ENCODE assay signal across 8 cellular contexts in the genomic region with DNA sequence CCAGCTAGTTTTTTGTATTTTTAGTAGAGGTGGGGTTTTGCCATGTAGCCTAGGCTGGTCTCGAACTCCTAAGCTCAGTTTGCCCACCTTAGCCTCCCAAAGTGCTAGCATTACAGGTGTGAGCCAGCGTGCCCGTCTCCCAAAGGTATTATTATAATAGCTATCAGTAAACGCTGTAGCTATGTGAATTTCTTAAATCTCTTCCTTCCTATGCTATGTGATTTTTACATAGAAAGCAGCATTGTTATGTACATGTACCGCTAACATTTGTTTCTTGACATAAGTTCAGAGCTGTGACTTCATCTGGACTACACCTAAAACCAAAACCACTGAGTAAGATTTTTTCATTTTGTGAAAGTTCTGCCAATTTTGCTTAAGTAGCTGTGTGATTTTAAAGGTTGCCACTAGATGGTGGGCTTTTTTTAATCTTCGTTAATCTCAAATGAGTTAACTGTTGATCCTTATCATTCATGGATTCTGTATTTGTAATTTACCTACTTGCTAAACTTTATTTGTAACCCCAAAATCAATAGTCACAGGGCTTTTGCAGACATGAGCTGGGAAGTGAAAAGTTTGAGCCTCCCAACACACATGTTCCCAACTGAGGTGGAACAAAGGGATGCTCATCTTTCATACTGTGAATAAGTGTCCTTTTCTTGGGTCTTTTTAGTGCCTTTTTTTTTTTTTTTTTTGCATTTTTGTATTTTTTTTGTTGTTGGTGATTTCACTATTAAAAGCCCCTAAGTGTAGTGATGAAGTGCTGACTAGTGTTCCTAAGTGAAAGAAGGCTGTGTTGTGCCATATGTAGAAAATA. TPM values are rescaled to one million over a fixed set of nuclear protein-coding genes. Genes with fewer than 3 reads are reported as not detected.
DNase-seq lines count a peak whose midpoint lies in the region; ATAC-seq and TF ChIP-seq lines count a peak whose summit lies in the region.

No MANE protein-coding gene starts in this region.

- no peak overlapping the region for H3K27ac Mint-ChIP-seq in mesothelial cell of epicardium

- peak overlapping the region; percentile 10; the same call in 1 of the 2 replicates for H3K4me2 ChIP-seq in KMS-11

- intact Hi-C loops in breast epithelium (cut with DNase I; ENCODE audit: low total_unique reads): no loop called here
- intact Hi-C loops in posterior vena cava (cut with DNase I): no loop called here

- H3K4me3 ChIP-seq in BE2C (ENCODE audit: low read depth, low read length): no peak overlapping the region
- no peak overlapping the region for H3K4me3 ChIP-seq in KMS-11 (IDR thresholded peaks at IDR 0.05; ENCODE audit: insufficient read depth, low read depth, low read length)
- H3K4me3 ChIP-seq in breast epithelium: no peak overlapping the region

- no peak for TF ChIP-seq POLR2A in breast epithelium (IDR thresholded peaks at IDR 0.05)

- H4K20me1 ChIP-seq in KMS-11 (ENCODE audit: insufficient read depth): no peaks in the 10 kb centered on the region

- H3K27me3 ChIP-seq in BE2C (no peaks in the 10 kb centered on the region), KMS-11 (ENCODE audit: insufficient read depth, low read depth) (no peaks in the 10 kb centered on the region), breast epithelium (no peaks in the 10 kb centered on the region)

- H3K9ac ChIP-seq in KMS-11: no peak overlapping the region

- no peak for ATAC-seq in GM21619 (IDR thresholded peaks at IDR 0.05; ENCODE audit: unreplicated experiment)

- no peaks in the 10 kb centered on the region for H3K4me1 Mint-ChIP-seq in mesothelial cell of epicardium

- no peak overlapping the region for H2AFZ ChIP-seq in KMS-11 (ENCODE audit: low read depth)

- no peak overlapping the region for H3K27ac ChIP-seq in KMS-11
- H3K27ac ChIP-seq in breast epithelium: peak overlapping the region; percentile 30 to 40

- DNase-seq in BE2C: no peak
- no peak for DNase-seq in breast epithelium (ENCODE audit: low spot score in 2 of 2)
- DNase-seq in mesothelial cell of epicardium (ENCODE audit: low spot score in 2 of 2, unreplicated experiment in 2 of 2): no peak
- DNase-seq in posterior vena cava (ENCODE audit: low spot score): no peak
- no peak for DNase-seq in epidermal melanocyte (ENCODE audit: insufficient read length, low spot score)
- DNase-seq in NCI-H187 (lab: John Stamatoyannopoulos, UW): no peak

- H3K4me3 Mint-ChIP-seq in mesothelial cell of epicardium: no peak overlapping the region

- no peaks in the 10 kb centered on the region for H3K27me3 Mint-ChIP-seq in mesothelial cell of epicardium (ENCODE audit: low read depth)

- H3K36me3 Mint-ChIP-seq in mesothelial cell of epicardium: peaks cover 32% of the 10 kb centered on the region

- no peaks in the 10 kb centered on the region for H3K4me1 ChIP-seq in BE2C
- peaks cover 24% of the 10 kb centered on the region for H3K4me1 ChIP-seq in KMS-11 (ENCODE audit: low read depth, poor library complexity, severe bottlenecking)
- no peaks in the 10 kb centered on the region for H3K4me1 ChIP-seq in breast epithelium

- TF ChIP-seq CTCF in BE2C (IDR thresholded peaks at IDR 0.05; ENCODE audit: low read depth, low read length) (peak; percentile 21), KMS-11 (conservative IDR thresholded peaks at IDR 0.05; ENCODE audit: low read depth, low read length) (peak; percentile 76), breast epithelium (IDR thresholded peaks at IDR 0.05) (peak in 2 of 3 donors; percentile 44 to 59), mesothelial cell of epicardium (IDR thresholded peaks at IDR 0.05; ENCODE audit: unreplicated experiment) (peak; percentile 63)

- H3K79me2 ChIP-seq in KMS-11 (ENCODE audit: insufficient read depth, low read depth): no peaks in the 10 kb centered on the region

- H3K9me3 ChIP-seq in BE2C: no peaks in the 10 kb centered on the region
- H3K9me3 ChIP-seq in breast epithelium: no peaks in the 10 kb centered on the region

- H3K9me3 Mint-ChIP-seq in mesothelial cell of epicardium: no peaks in the 10 kb centered on the region

- H3K36me3 ChIP-seq in BE2C (peaks cover 28% of the 10 kb centered on the region), KMS-11 (ENCODE audit: insufficient read depth) (no peaks in the 10 kb centered on the region), breast epithelium (peaks cover 10% of the 10 kb centered on the region)

RNA-seq across cellular contexts. Expression of a gene that starts 21.9 kb away (rescaled TPM):
- polyA plus RNA-seq in BE2C (2012; ENCODE audit: insufficient read depth, insufficient read length, low read depth): 130 TPM
- 100 to 1,000 TPM; 331 to 432 (median 409) TPM for total RNA-seq in breast epithelium
- total RNA-seq in mesothelial cell of epicardium: 268 to 276 TPM (median 268 TPM) in 3 replicates
- total RNA-seq in posterior vena cava: 100 to 1,000 TPM; 236 to 271 TPM

Comparison
In these comparisons a context has a peak if more than half of its experiments do, and no peak if none do; other contexts are left out.
1. CTCF ChIP-seq: peak in every context shown above with its lines; median percentile 76 in KMS-11; 63 in mesothelial cell of epicardium; 52 in breast epithelium; 21 in BE2C.